8 cellular contexts compared by ENCODE assay signal in genomic region chr13:42048323-42048624, GRCh38. TPM values are rescaled to one million over a fixed set of nuclear protein-coding genes. Genes with fewer than 3 reads are reported as not detected.
DNase-seq lines count a peak whose midpoint lies in the region; ATAC-seq, FAIRE-seq and TF ChIP-seq lines count a peak whose summit lies in the region.

No MANE protein-coding gene starts in this region.

- H3K4me3 ChIP-seq in A673 (ENCODE audit: low read depth, low read length, poor library complexity, severe bottlenecking) (peak overlapping the region; percentile 75), astrocyte of the cerebellum (ENCODE audit: low read depth, low read length) (peak overlapping the region; percentile 77)

- peak; percentile 15 for DNase-seq in A673 (ENCODE audit: low spot score)
- peak; percentile 20 for DNase-seq in HT1080 (ENCODE audit: low read depth)
- no peak for DNase-seq in astrocyte of the cerebellum (ENCODE audit: low read depth)
- DNase-seq in stimulated activated CD4-positive, alpha-beta T cell treated with anti-CD3 and anti-CD28 coated beads, Interleukin-15, amount 100 ng/mL, for 24 hours: no peak
- DNase-seq in H54 (ENCODE audit: insufficient read length, low spot score): no peak

- POLR2A ChIA-PET in A673 (lab: Charles Lee; ENCODE audit: low non-redundant PET): no interaction called here

- no peaks in the 10 kb centered on the region for H3K36me3 ChIP-seq in A673 (ENCODE audit: insufficient read depth, low read length, poor library complexity, severe bottlenecking)

- H3K27me3 ChIP-seq in A673 (replicated peaks; ENCODE audit: insufficient read depth, low read depth, low read length, poor library complexity): peaks cover 5% of the 10 kb centered on the region
- no peaks in the 10 kb centered on the region for H3K27me3 ChIP-seq in layer of hippocampus (ENCODE audit: control insufficient read depth, insufficient read depth, low read length)

- no TSS peak for BruUV-seq in A673 (replicated peaks; lab: Mats Ljungman, UMichigan)

- no peak for TF ChIP-seq POLR2A in H54 (IDR thresholded peaks at IDR 0.05; ENCODE audit: low read depth, low read length)

- H3K4me1 ChIP-seq in A673 (ENCODE audit: insufficient read depth, low read length, poor library complexity, severe bottlenecking): no peaks in the 10 kb centered on the region

- H3K9me3 ChIP-seq in A673 (ENCODE audit: low read depth, low read length, poor library complexity, severe bottlenecking): no peaks in the 10 kb centered on the region

- H3K27ac ChIP-seq in A673 (ENCODE audit: low read depth, low read length, poor library complexity, severe bottlenecking) (peak overlapping the region; percentile 49), layer of hippocampus (ENCODE audit: low read depth, low read length) (peak overlapping the region; percentile 42), temporal lobe (ENCODE audit: low read depth, low read length) (peak overlapping the region; percentile 45)

- CTCF ChIA-PET in A673 (lab: Charles Lee): no interaction called here

- FAIRE-seq in H54 (lab: Jason Lieb, UNC): no peak

- in situ Hi-C loops in astrocyte of the cerebellum (cut with HindIII; ENCODE audit: low sequenced_read_pairs): no loop called here

- TF ChIP-seq CTCF in A673 (conservative IDR thresholded peaks at IDR 0.05; ENCODE audit: low read depth, low read length): no peak
- TF ChIP-seq CTCF in astrocyte of the cerebellum (IDR thresholded peaks at IDR 0.05; ENCODE audit: low read depth, low read length, missing control alignments): no peak

- intact Hi-C loops in A673 (cut with micrococcal nuclease; ENCODE audit: unreplicated experiment): no loop called here

- peak; percentile 28 for ATAC-seq in GM19397 (IDR thresholded peaks at IDR 0.05; ENCODE audit: unreplicated experiment)

RNA-seq across cellular contexts. Expression of gene DGKH, which starts 0.2 kb away (rescaled TPM):
- total RNA-seq in A673 (2021) (13.1 and 13.8 TPM in 2 replicates), temporal lobe (12.8 TPM)
- total RNA-seq in HT1080 (2014; rRNA removed; shearing (Covaris generic)): 9.9 and 10.3 TPM in 2 replicates
- 5.3 and 6.3 TPM in 2 replicates for polyA plus RNA-seq in HT1080 (2015; cell fraction: cytosol; rRNA removed)
- 8.9 and 9.3 TPM in 2 replicates for polyA plus RNA-seq in HT1080 (2015; cell fraction: nucleus; rRNA removed)

Comparison
In these comparisons a context has a peak if more than half of its experiments do, and no peak if none do; other contexts are left out.
1. DNase-seq: peak in A673 (single experiment) and HT1080 (single experiment); none in astrocyte of the cerebellum (single experiment), stimulated activated CD4-positive, alpha-beta T cell treated with anti-CD3 and anti-CD28 coated beads, Interleukin-15, amount 100 ng/mL, for 24 hours (single experiment) and H54 (single experiment).
2. Peak in every context shown above with its lines, with median percentiles within 50 percentile points of each other: H3K27ac ChIP-seq.